Comparison of ENCODE assay signal across 18 cellular contexts in genomic region chr5:134490925-134491271, GRCh38. TPM values are rescaled to one million over a fixed set of nuclear protein-coding genes. Genes with fewer than 3 reads are reported as not detected.
DNase-seq lines count a peak whose midpoint lies in the region; ATAC-seq and TF ChIP-seq lines count a peak whose summit lies in the region.
"Had no signal": no experiment of that assay in that cellular context is flagged by ENCODE, and none has a peak within 500 bp of the region (broad histone marks: within the 10 kb centered on the region; RNA-seq: fewer than 3 reads in every experiment).

No MANE protein-coding gene starts in this region.

- peaks cover 4% of the 10 kb centered on the region for H3K4me1 Mint-ChIP-seq in activated CD8-positive, alpha-beta memory T cell treated with anti-CD3 and anti-CD28 coated beads, Interleukin-2, amount 10 ng/mL, durations not matched to agents 7 days and 5 days
- H3K4me1 Mint-ChIP-seq: IgD-negative memory B cell had no signal

- H3K4me3 ChIP-seq in esophagus muscularis mucosa (no peak overlapping the region), spleen (no peak overlapping the region), esophagus squamous epithelium (no peak overlapping the region)
- H3K4me3 ChIP-seq: A549, GM23248, HAP-1 had no signal

- no peak for TF ChIP-seq EP300 in esophagus muscularis mucosa (IDR thresholded peaks at IDR 0.05)

- peak; percentile 32 for DNase-seq in activated CD8-positive, alpha-beta memory T cell treated with anti-CD3 and anti-CD28 coated beads for 24 hours
- DNase-seq in activated CD8-positive, alpha-beta memory T cell treated with anti-CD3 and anti-CD28 coated beads, Interleukin-2, amount 10 ng/mL, durations not matched to agents 7 days and 5 days = no peak
- peak; percentile 70 for DNase-seq in esophagus muscularis mucosa (ENCODE audit: extremely low spot score)
- peak; percentile 20 for DNase-seq in spleen
- no peak for DNase-seq in C1 segment of cervical spinal cord (lab: John Stamatoyannopoulos, UW)
- no peak for DNase-seq in HuH-7.5 (ENCODE audit: low spot score)
- DNase-seq in esophagus squamous epithelium (lab: John Stamatoyannopoulos, UW) = no peak
- DNase-seq: AML-193; CD4-positive, alpha-beta memory T cell; DMS153; DMS79; GDM1; GM23248 had no signal

- H3K4me1 ChIP-seq in esophagus muscularis mucosa = no peaks in the 10 kb centered on the region
- H3K4me1 ChIP-seq in spleen = no peaks in the 10 kb centered on the region
- no peaks in the 10 kb centered on the region for H3K4me1 ChIP-seq in esophagus squamous epithelium
- H3K4me1 ChIP-seq: A549, HAP-1 had no signal

- no peak overlapping the region for H3K4me3 Mint-ChIP-seq in activated CD8-positive, alpha-beta memory T cell treated with anti-CD3 and anti-CD28 coated beads, Interleukin-2, amount 10 ng/mL, durations not matched to agents 7 days and 5 days
- H3K4me3 Mint-ChIP-seq: CD14-positive monocyte; CD4-positive, alpha-beta memory T cell; IgD-negative memory B cell had no signal

- no peaks in the 10 kb centered on the region for H3K27me3 ChIP-seq in esophagus muscularis mucosa
- no peaks in the 10 kb centered on the region for H3K27me3 ChIP-seq in spleen (replicated peaks in 1 of 7)
- H3K27me3 ChIP-seq in esophagus squamous epithelium = no peaks in the 10 kb centered on the region

- H3K27ac ChIP-seq in esophagus muscularis mucosa (replicated peaks in 1 of 4) (no peak overlapping the region), spleen (no peak overlapping the region), esophagus squamous epithelium (no peak overlapping the region)
- H3K27ac ChIP-seq: 22Rv1, GM23248 had no signal

- H3K36me3 ChIP-seq in esophagus muscularis mucosa (no peaks in the 10 kb centered on the region), spleen (no peaks in the 10 kb centered on the region), esophagus squamous epithelium (no peaks in the 10 kb centered on the region)
- H3K36me3 ChIP-seq: HAP-1 had no signal

- H3K9me3 Mint-ChIP-seq in activated CD8-positive, alpha-beta memory T cell treated with anti-CD3 and anti-CD28 coated beads, Interleukin-2, amount 10 ng/mL, durations not matched to agents 7 days and 5 days (ENCODE audit: low read depth) = no peaks in the 10 kb centered on the region
- H3K9me3 Mint-ChIP-seq: IgD-negative memory B cell had no signal

- TF ChIP-seq POLR2A in esophagus muscularis mucosa (IDR thresholded peaks at IDR 0.05; ENCODE audit: low read depth) = no peak
- no peak for TF ChIP-seq POLR2A in spleen (IDR thresholded peaks at IDR 0.05)
- TF ChIP-seq POLR2A in esophagus squamous epithelium (IDR thresholded peaks at IDR 0.05) = no peak

- no peak overlapping the region for H3K27ac Mint-ChIP-seq in activated CD8-positive, alpha-beta memory T cell treated with anti-CD3 and anti-CD28 coated beads, Interleukin-2, amount 10 ng/mL, durations not matched to agents 7 days and 5 days
- H3K27ac Mint-ChIP-seq: CD14-positive monocyte; CD4-positive, alpha-beta memory T cell; IgD-negative memory B cell had no signal

- TF ChIP-seq CTCF in esophagus muscularis mucosa (IDR thresholded peaks at IDR 0.05) = no peak
- TF ChIP-seq CTCF in spleen (IDR thresholded peaks at IDR 0.05 in 8 of 11, conservative IDR thresholded peaks at IDR 0.05 in 3 of 11) = no peak
- TF ChIP-seq CTCF in esophagus squamous epithelium (IDR thresholded peaks at IDR 0.05) = no peak

- intact Hi-C loops in esophagus muscularis mucosa (cut with DNase I) = no loop called here
- intact Hi-C loops in spleen (cut with DNase I; ENCODE audit: low total_unique reads) = no loop called here
- intact Hi-C loops in esophagus squamous epithelium (cut with DNase I) = no loop called here

- ATAC-seq in activated CD8-positive, alpha-beta memory T cell treated with anti-CD3 and anti-CD28 coated beads, Interleukin-2, amount 10 ng/mL, durations not matched to agents 7 days and 5 days = no peak
- ATAC-seq: A549 had no signal

- WGBS in esophagus muscularis mucosa = 91% methylated on average over 8 of the region's 8 CpGs
- 78 to 88% (median 87%) methylated on average over 8 of the region's 8 CpGs for WGBS in spleen, 5 donors
- WGBS in esophagus squamous epithelium, 2 donors = 81 to 87% methylated on average over 8 of the region's 8 CpGs

- H3K36me3 Mint-ChIP-seq in activated CD8-positive, alpha-beta memory T cell treated with anti-CD3 and anti-CD28 coated beads, Interleukin-2, amount 10 ng/mL, durations not matched to agents 7 days and 5 days = no peaks in the 10 kb centered on the region
- H3K36me3 Mint-ChIP-seq: CD14-positive monocyte; CD4-positive, alpha-beta memory T cell; IgD-negative memory B cell had no signal

- H3K27me3 Mint-ChIP-seq in activated CD8-positive, alpha-beta memory T cell treated with anti-CD3 and anti-CD28 coated beads, Interleukin-2, amount 10 ng/mL, durations not matched to agents 7 days and 5 days = no peaks in the 10 kb centered on the region
- H3K27me3 Mint-ChIP-seq: CD4-positive, alpha-beta memory T cell; IgD-negative memory B cell had no signal

- CTCF ChIA-PET in activated CD8-positive, alpha-beta memory T cell treated with anti-CD3 and anti-CD28 coated beads, Interleukin-2, amount 10 ng/mL, durations not matched to agents 7 days and 5 days (lab: Charles Lee) = no interaction called here

- H3K9me3 ChIP-seq in esophagus muscularis mucosa (no peaks in the 10 kb centered on the region), spleen (peaks cover 0 to 1% (median 0%) of the 10 kb centered on the region in 8 donors), esophagus squamous epithelium (no peaks in the 10 kb centered on the region)
- H3K9me3 ChIP-seq: A549, HAP-1 had no signal

RNA-seq across cellular contexts. Expression of gene JADE2, which starts 34.6 kb away (rescaled TPM):
- total RNA-seq in activated CD8-positive, alpha-beta memory T cell treated with anti-CD3 and anti-CD28 coated beads, Interleukin-2, amount 10 ng/mL, durations not matched to agents 7 days and 5 days = 10 to 100 TPM; 88.1 to 98.4 TPM
- total RNA-seq in esophagus muscularis mucosa (10 to 100 TPM; 55.5 to 95.5 (median 77.1) TPM), spleen (100 to 1,000 TPM in 3 of 7 donors, 10 to 100 TPM in 4; 85.9 to 131 (median 95.9) TPM), esophagus squamous epithelium (10 to 100 TPM in 3 of 4 donors, 1 to 10 TPM in 1; 9.1 to 32.8 (median 14.9) TPM)
- polyA plus RNA-seq in spleen = 10 to 100 TPM; 12.3 to 30.8 (median 14.8) TPM

Comparison
In these comparisons a context has a peak if more than half of its experiments do, and no peak if none do; other contexts are left out.
1. DNase-seq: peak in activated CD8-positive, alpha-beta memory T cell treated with anti-CD3 and anti-CD28 coated beads for 24 hours (single experiment), esophagus muscularis mucosa (single experiment) and spleen (single experiment); none in activated CD8-positive, alpha-beta memory T cell treated with anti-CD3 and anti-CD28 coated beads, Interleukin-2, amount 10 ng/mL, durations not matched to agents 7 days and 5 days (single experiment), C1 segment of cervical spinal cord (0 of 14), HuH-7.5 (single experiment) and esophagus squamous epithelium (single experiment).